Comparison of ENCODE assay signal across 1 cellular context in genomic region chr3:16309558-16309957, GRCh38.
TF ChIP-seq lines count a peak whose summit lies in the region.

No MANE protein-coding gene starts in this region.

TF ChIP-seq in HepG2, 621 proteins besides CTCF, POLR2A, EP300 and RAD21:
- TF ChIP-seq, protein P1, sequence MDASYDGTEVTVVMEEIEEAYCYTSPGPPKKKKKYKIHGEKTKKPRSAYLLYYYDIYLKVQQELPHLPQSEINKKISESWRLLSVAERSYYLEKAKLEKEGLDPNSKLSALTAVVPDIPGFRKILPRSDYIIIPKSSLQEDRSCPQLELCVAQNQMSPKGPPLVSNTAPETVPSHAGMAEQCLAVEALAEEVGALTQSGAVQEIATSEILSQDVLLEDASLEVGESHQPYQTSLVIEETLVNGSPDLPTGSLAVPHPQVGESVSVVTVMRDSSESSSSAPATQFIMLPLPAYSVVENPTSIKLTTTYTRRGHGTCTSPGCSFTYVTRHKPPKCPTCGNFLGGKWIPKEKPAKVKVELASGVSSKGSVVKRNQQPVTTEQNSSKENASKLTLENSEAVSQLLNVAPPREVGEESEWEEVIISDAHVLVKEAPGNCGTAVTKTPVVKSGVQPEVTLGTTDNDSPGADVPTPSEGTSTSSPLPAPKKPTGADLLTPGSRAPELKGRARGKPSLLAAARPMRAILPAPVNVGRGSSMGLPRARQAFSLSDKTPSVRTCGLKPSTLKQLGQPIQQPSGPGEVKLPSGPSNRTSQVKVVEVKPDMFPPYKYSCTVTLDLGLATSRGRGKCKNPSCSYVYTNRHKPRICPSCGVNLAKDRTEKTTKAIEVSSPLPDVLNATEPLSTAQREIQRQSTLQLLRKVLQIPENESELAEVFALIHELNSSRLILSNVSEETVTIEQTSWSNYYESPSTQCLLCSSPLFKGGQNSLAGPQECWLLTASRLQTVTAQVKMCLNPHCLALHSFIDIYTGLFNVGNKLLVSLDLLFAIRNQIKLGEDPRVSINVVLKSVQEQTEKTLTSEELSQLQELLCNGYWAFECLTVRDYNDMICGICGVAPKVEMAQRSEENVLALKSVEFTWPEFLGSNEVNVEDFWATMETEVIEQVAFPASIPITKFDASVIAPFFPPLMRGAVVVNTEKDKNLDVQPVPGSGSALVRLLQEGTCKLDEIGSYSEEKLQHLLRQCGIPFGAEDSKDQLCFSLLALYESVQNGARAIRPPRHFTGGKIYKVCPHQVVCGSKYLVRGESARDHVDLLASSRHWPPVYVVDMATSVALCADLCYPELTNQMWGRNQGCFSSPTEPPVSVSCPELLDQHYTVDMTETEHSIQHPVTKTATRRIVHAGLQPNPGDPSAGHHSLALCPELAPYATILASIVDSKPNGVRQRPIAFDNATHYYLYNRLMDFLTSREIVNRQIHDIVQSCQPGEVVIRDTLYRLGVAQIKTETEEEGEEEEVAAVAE (CRISPR knock-in tag; IDR thresholded peaks at IDR 0.05; ENCODE audit: borderline replicate concordance), result no peak
- TF ChIP-seq ZNF781 (CRISPR knock-in tag; IDR thresholded peaks at IDR 0.05; ENCODE audit: borderline replicate concordance, not compliant biosample characterization) (no peak), ATF1 (CRISPR knock-in tag; IDR thresholded peaks at IDR 0.05) (no peak), REXO4 (CRISPR knock-in tag; IDR thresholded peaks at IDR 0.05; ENCODE audit: borderline replicate concordance) (no peak), ZBTB20 (CRISPR knock-in tag; IDR thresholded peaks at IDR 0.05; ENCODE audit: borderline replicate concordance, low read depth) (no peak), TBL1XR1 (IDR thresholded peaks at IDR 0.05; ENCODE audit: borderline replicate concordance, low read length, partially characterized antibody) (no peak), ZNF562 (CRISPR knock-in tag; IDR thresholded peaks at IDR 0.05; ENCODE audit: borderline replicate concordance) (no peak), POLR2AphosphoS5 (IDR thresholded peaks at IDR 0.05; ENCODE audit: low read depth, low read length) (no peak), ZNF296 (CRISPR knock-in tag; conservative IDR thresholded peaks at IDR 0.05) (no peak), ZNF546 (CRISPR knock-in tag; conservative IDR thresholded peaks at IDR 0.05) (no peak), HHEX (CRISPR knock-in tag; IDR thresholded peaks at IDR 0.05) (no peak), ZNF644 (CRISPR knock-in tag; IDR thresholded peaks at IDR 0.05; ENCODE audit: low read depth) (no peak), SNAPC4 (CRISPR knock-in tag; IDR thresholded peaks at IDR 0.05) (no peak), SALL2 (CRISPR knock-in tag; IDR thresholded peaks at IDR 0.05) (no peak), JUNB (CRISPR knock-in tag; IDR thresholded peaks at IDR 0.05; ENCODE audit: borderline replicate concordance) (no peak), ZNF263 (CRISPR knock-in tag; IDR thresholded peaks at IDR 0.05) (no peak), ZNF180 (CRISPR knock-in tag; IDR thresholded peaks at IDR 0.05; ENCODE audit: borderline replicate concordance, low read depth) (no peak), MNT (IDR thresholded peaks at IDR 0.05) (no peak), ZIK1 (CRISPR knock-in tag; IDR thresholded peaks at IDR 0.05; ENCODE audit: borderline replicate concordance, low read depth) (no peak)
- TF ChIP-seq, protein P2, sequence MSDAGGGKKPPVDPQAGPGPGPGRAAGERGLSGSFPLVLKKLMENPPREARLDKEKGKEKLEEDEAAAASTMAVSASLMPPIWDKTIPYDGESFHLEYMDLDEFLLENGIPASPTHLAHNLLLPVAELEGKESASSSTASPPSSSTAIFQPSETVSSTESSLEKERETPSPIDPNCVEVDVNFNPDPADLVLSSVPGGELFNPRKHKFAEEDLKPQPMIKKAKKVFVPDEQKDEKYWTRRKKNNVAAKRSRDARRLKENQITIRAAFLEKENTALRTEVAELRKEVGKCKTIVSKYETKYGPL (CRISPR knock-in tag; IDR thresholded peaks at IDR 0.05), result no peak
